Comparison of ENCODE assay signal across 7 cellular contexts in genomic region chr17:32085360-32085829, GRCh38. TPM values are rescaled to one million over a fixed set of nuclear protein-coding genes. Genes with fewer than 3 reads are reported as not detected.
A peak's percentile ranks its signal among the peaks of the same experiment; 100 is the strongest.
DNase-seq lines count a peak whose midpoint lies in the region; ATAC-seq and TF ChIP-seq lines count a peak whose summit lies in the region.
"Not testable (repeated sequence)": the region's sequence is repeated elsewhere in the genome, so short reads cannot be mapped to it uniquely, and the experiment has no call there.

No MANE protein-coding gene starts in this region.

- H3K56ac ChIP-seq in mesendoderm (ENCODE audit: low read length), result not testable (repeated sequence)

- H3F3A ChIP-seq in OCI-LY1 (ENCODE audit: insufficient read depth, low read length), result not testable (repeated sequence)

- H3K18ac ChIP-seq in mesendoderm (ENCODE audit: low read length), result not testable (repeated sequence)

- H3K79me1 ChIP-seq in mesendoderm (ENCODE audit: low read length), result not testable (repeated sequence)

- H3K27ac Mint-ChIP-seq in CD4-positive, alpha-beta T cell, result peak overlapping the region; percentile 58
- peak overlapping the region in 4 of 5 experiments; percentile 51 to 96 (median 81) for H3K27ac Mint-ChIP-seq in brain
- not testable (repeated sequence) for H3K27ac Mint-ChIP-seq in glutamatergic neuron (ENCODE audit: unreplicated experiment); osteocyte (ENCODE audit: unreplicated experiment)

- H2BK120ac ChIP-seq in mesendoderm (ENCODE audit: low read depth, low read length), result not testable (repeated sequence)

- peak overlapping the region; percentile 19 for H3K9ac ChIP-seq in HUES6 (ENCODE audit: low read length)
- not testable (repeated sequence) for H3K9ac ChIP-seq in OCI-LY1 (ENCODE audit: low read length); mesendoderm (ENCODE audit: low read length)

- not testable (repeated sequence) for H2BK5ac ChIP-seq in mesendoderm (ENCODE audit: low read length)

- not testable (repeated sequence) for H3K23ac ChIP-seq in mesendoderm (ENCODE audit: low read length)

- H3K4me3 ChIP-seq in HUES6 (ENCODE audit: low read depth, low read length), result peak overlapping the region; percentile 32; the same call in 1 of the 2 replicates
- H3K4me3 ChIP-seq in OCI-LY1 (ENCODE audit: low read depth, low read length, poor library complexity, severe bottlenecking), result peak overlapping the region; percentile 12
- not testable (repeated sequence) for H3K4me3 ChIP-seq in mesendoderm (ENCODE audit: low read length)

- DNase-seq in CD4-positive, alpha-beta T cell; glutamatergic neuron: not testable (repeated sequence)
- DNase-seq in mesendoderm, result peak; percentile 29
- DNase-seq in osteocyte (ENCODE audit: extremely low spot score, unreplicated experiment), result peak; percentile 51

- not testable (repeated sequence) for H3K4me1 ChIP-seq in HUES6 (ENCODE audit: control insufficient read depth, insufficient read depth, low read length); mesendoderm (ENCODE audit: control insufficient read depth, low read depth, low read length)
- H3K4me1 ChIP-seq in OCI-LY1 (ENCODE audit: insufficient read depth, low read length, severe bottlenecking), result peaks cover 12% of the 10 kb centered on the region

- H4K8ac ChIP-seq in mesendoderm (ENCODE audit: low read depth, low read length), result not testable (repeated sequence)

- POLR2A ChIA-PET in CD4-positive, alpha-beta T cell (lab: Charles Lee), result not testable (repeated sequence)

- H3K27ac ChIP-seq in CD4-positive, alpha-beta T cell (ENCODE audit: low read depth, low read length); HUES6 (ENCODE audit: low read depth, low read length): not testable (repeated sequence)
- H3K27ac ChIP-seq in OCI-LY1 (ENCODE audit: low read depth, low read length, poor library complexity, severe bottlenecking) (peak overlapping the region; percentile 43), mesendoderm (ENCODE audit: low read depth, low read length) (peak overlapping the region; percentile 62)

- H2AFZ ChIP-seq in OCI-LY1 (ENCODE audit: low read length), result not testable (repeated sequence)

- H3K9me3 ChIP-seq in CD4-positive, alpha-beta T cell (ENCODE audit: control insufficient read depth, low read length); HUES6 (ENCODE audit: control insufficient read depth, insufficient read depth, low read depth, low read length); OCI-LY1 (ENCODE audit: low read length): not testable (repeated sequence)

- H3K4me2 ChIP-seq in OCI-LY1 (ENCODE audit: low read length), result peak overlapping the region; percentile 41
- not testable (repeated sequence) for H3K4me2 ChIP-seq in mesendoderm (ENCODE audit: low read length)

- H3K27me3 ChIP-seq in CD4-positive, alpha-beta T cell (ENCODE audit: control insufficient read depth, insufficient read depth, low read length); HUES6 (ENCODE audit: control insufficient read depth, insufficient read depth, low read length); OCI-LY1 (ENCODE audit: insufficient read depth, low read length); mesendoderm (ENCODE audit: insufficient read depth, low read length, poor library complexity): not testable (repeated sequence)

- not testable (repeated sequence) for ATAC-seq in CD4-positive, alpha-beta T cell (ENCODE audit: poor library complexity)

- H3K36me3 ChIP-seq in HUES6 (ENCODE audit: control insufficient read depth, insufficient read depth, low read length); OCI-LY1 (ENCODE audit: insufficient read depth, low read length); mesendoderm (ENCODE audit: control insufficient read depth, insufficient read depth, low read length): not testable (repeated sequence)

- H3K79me2 ChIP-seq in OCI-LY1 (ENCODE audit: insufficient read depth, low read length); mesendoderm (ENCODE audit: control insufficient read depth, insufficient read depth, low read length): not testable (repeated sequence)

- not testable (repeated sequence) for H4K5ac ChIP-seq in mesendoderm (ENCODE audit: low read length)

- H3K27me3 Mint-ChIP-seq in CD4-positive, alpha-beta T cell; brain; glutamatergic neuron (ENCODE audit: unreplicated experiment); osteocyte (ENCODE audit: unreplicated experiment): not testable (repeated sequence)

- not testable (repeated sequence) for H2BK15ac ChIP-seq in mesendoderm (replicated peaks; ENCODE audit: low read depth)

- CTCF ChIA-PET in CD4-positive, alpha-beta T cell (lab: Charles Lee), result not testable (repeated sequence)

- intact Hi-C loops in CD4-positive, alpha-beta T cell (cut with DNase I, micrococcal nuclease), result not testable (repeated sequence)

- no CpG with 5 or more reads among the region's 11 CpGs for WGBS in mesendoderm (ENCODE audit: extremely low coverage, insufficient coverage, low lambda C conversion rate)

- H3K4me1 Mint-ChIP-seq in CD4-positive, alpha-beta T cell (ENCODE audit: low read depth); brain; glutamatergic neuron (ENCODE audit: low read depth, unreplicated experiment); osteocyte (ENCODE audit: unreplicated experiment): not testable (repeated sequence)

- TF ChIP-seq CTCF in CD4-positive, alpha-beta T cell (IDR thresholded peaks at IDR 0.05); OCI-LY1 (IDR thresholded peaks at IDR 0.05; ENCODE audit: low read length); brain (conservative IDR thresholded peaks at IDR 0.05); glutamatergic neuron (IDR thresholded peaks at IDR 0.05; ENCODE audit: partially characterized antibody, unreplicated experiment); osteocyte (IDR thresholded peaks at IDR 0.05): not testable (repeated sequence)

- H3K9me2 ChIP-seq in OCI-LY1 (ENCODE audit: low read depth, low read length), result not testable (repeated sequence)

- H3K4me3 Mint-ChIP-seq in CD4-positive, alpha-beta T cell, result peak overlapping the region; percentile 25
- not testable (repeated sequence) for H3K4me3 Mint-ChIP-seq in brain; osteocyte (ENCODE audit: unreplicated experiment)
- peak overlapping the region; percentile 30 for H3K4me3 Mint-ChIP-seq in glutamatergic neuron (ENCODE audit: unreplicated experiment)

- not testable (repeated sequence) for H4K20me1 ChIP-seq in OCI-LY1 (ENCODE audit: insufficient read depth, low read length)

- H3K9me3 Mint-ChIP-seq in CD4-positive, alpha-beta T cell; brain; glutamatergic neuron (ENCODE audit: unreplicated experiment); osteocyte (ENCODE audit: unreplicated experiment): not testable (repeated sequence)

- not testable (repeated sequence) for H2AK5ac ChIP-seq in mesendoderm (ENCODE audit: low read length)

- peak overlapping the region; percentile 59 for H3K4ac ChIP-seq in mesendoderm (ENCODE audit: low read depth, low read length)

- not testable (repeated sequence) for H3K36me3 Mint-ChIP-seq in CD4-positive, alpha-beta T cell (ENCODE audit: low read depth); brain; glutamatergic neuron (ENCODE audit: unreplicated experiment); osteocyte (ENCODE audit: unreplicated experiment)

RNA-seq across cellular contexts. Expression of gene RHOT1, which starts 56.9 kb away (rescaled TPM):
- total RNA-seq in CD4-positive, alpha-beta T cell, result 10 to 100 TPM; 12.9 to 13.1 TPM
- 29.4 TPM for polyA plus RNA-seq in brain (ENCODE audit: insufficient read depth, low read depth, low replicate concordance)
- total RNA-seq in glutamatergic neuron (ENCODE audit: unreplicated experiment), result 36.1 TPM
- 20.1 TPM for polyA plus RNA-seq in mesendoderm (2013, experiment 1 of 2)
- polyA plus RNA-seq in mesendoderm (2013, experiment 2 of 2), result 20.8 TPM
- 32.2 and 33.2 TPM in 2 replicates for total RNA-seq in osteocyte
